ENCODE assay signal across 8 cellular contexts in genomic region chr9:116549061-116549664, GRCh38.
A peak's percentile ranks its signal among the peaks of the same experiment; 100 is the strongest.
DNase-seq lines count a peak whose midpoint lies in the region; ATAC-seq, FAIRE-seq and TF ChIP-seq lines count a peak whose summit lies in the region.

No MANE protein-coding gene starts in this region.

- ATAC-seq in HG02885 (IDR thresholded peaks at IDR 0.05; ENCODE audit: poor library complexity, unreplicated experiment): no peak

- FAIRE-seq in urothelium cell line (lab: Jason Lieb, UNC): no peak

- in situ Hi-C loops in astrocyte of the spinal cord (cut with HindIII; ENCODE audit: low sequenced_read_pairs): no loop called here

- no peak for TF ChIP-seq CTCF in astrocyte of the spinal cord (IDR thresholded peaks at IDR 0.05; ENCODE audit: low read depth, low read length)

- no peak overlapping the region for H3K4me3 ChIP-seq in astrocyte of the spinal cord (ENCODE audit: low read depth, low read length)

- peak; percentile 9 for DNase-seq in activated CD4-positive, alpha-beta T cell treated with anti-CD3 and anti-CD28 coated beads for 48 hours
- no peak for DNase-seq in activated CD4-positive, alpha-beta T cell treated with anti-CD3 and anti-CD28 coated beads for 1 hour
- peak; percentile 93 for DNase-seq in astrocyte of the spinal cord (ENCODE audit: low read depth, low spot score)
- DNase-seq in kidney glomerular epithelial cell (lab: John Stamatoyannopoulos, UW): peak; percentile 75
- peak; percentile 90 for DNase-seq in urothelium cell line (ENCODE audit: low spot score)
- no peak for DNase-seq in activated naive CD4-positive, alpha-beta T cell treated with anti-CD3 and anti-CD28 coated beads, Interleukin-2, amount 50 U/mL, for 16 hours
- no peak for DNase-seq in NAMALWA (ENCODE audit: low spot score)

Comparison
In these comparisons a context has a peak if more than half of its experiments do, and no peak if none do; other contexts are left out.
1. DNase-seq: peak in activated CD4-positive, alpha-beta T cell treated with anti-CD3 and anti-CD28 coated beads for 48 hours (single experiment), astrocyte of the spinal cord (single experiment), kidney glomerular epithelial cell (single experiment) and urothelium cell line (single experiment); none in activated CD4-positive, alpha-beta T cell treated with anti-CD3 and anti-CD28 coated beads for 1 hour (single experiment), activated naive CD4-positive, alpha-beta T cell treated with anti-CD3 and anti-CD28 coated beads, Interleukin-2, amount 50 U/mL, for 16 hours (single experiment) and NAMALWA (single experiment).